14 cellular contexts compared by ENCODE assay signal in genomic region chr17:27485125-27485524, GRCh38.
"Had no signal": no experiment of that assay in that cellular context is flagged by ENCODE, and none has a peak within 500 bp of the region (broad histone marks: within the 10 kb centered on the region; RNA-seq: fewer than 3 reads in every experiment).

No MANE protein-coding gene starts in this region.

- DNase-seq: activated CD4-positive, alpha-beta T cell treated with anti-CD3 and anti-CD28 coated beads for 1 hour; activated CD4-positive, alpha-beta T cell treated with anti-CD3 and anti-CD28 coated beads, Interleukin-2, amount 50 U/mL, for 48 hours; activated naive CD4-positive, alpha-beta T cell treated with anti-CD3 and anti-CD28 coated beads for 36 hours; activated naive CD8-positive, alpha-beta T cell treated with anti-CD3 and anti-CD28 coated beads, Interleukin-2, amount 50 U/mL, for 24 hours; head of caudate nucleus; lower lobe of right lung; ovary; stimulated activated CD4-positive, alpha-beta T cell treated with anti-CD3 and anti-CD28 coated beads, Interleukin-12 subunit alpha, Interleukin-12 subunit beta, amount 100 ng/mL, for 4 hours; stimulated activated CD4-positive, alpha-beta T cell treated with anti-CD3 and anti-CD28 coated beads, Interleukin-2, amount 100 ng/mL, for 24 hours; thyroid gland; uterus had no signal

- H3K4me3 Mint-ChIP-seq: activated naive CD4-positive, alpha-beta T cell treated with anti-CD3 and anti-CD28 coated beads for 36 hours; activated naive CD8-positive, alpha-beta T cell treated with anti-CD3 and anti-CD28 coated beads, Interleukin-2, amount 50 U/mL, for 24 hours; mesothelial cell of epicardium had no signal

- H3K9me3 Mint-ChIP-seq: activated naive CD4-positive, alpha-beta T cell treated with anti-CD3 and anti-CD28 coated beads for 36 hours; activated naive CD8-positive, alpha-beta T cell treated with anti-CD3 and anti-CD28 coated beads, Interleukin-2, amount 50 U/mL, for 24 hours; activated T-helper 2 cell treated with anti-CD3 and anti-CD28 coated beads, Interferon-gamma antibody, Interleukin-2, Interleukin-4, amounts not matched to agents 10 μg/mL and 5 μg/mL and 100 μg/mL, durations not matched to agents 14 hours and 24 hours and 36 hours; mesothelial cell of epicardium had no signal

- H3K27ac Mint-ChIP-seq: activated naive CD4-positive, alpha-beta T cell treated with anti-CD3 and anti-CD28 coated beads for 36 hours; activated naive CD8-positive, alpha-beta T cell treated with anti-CD3 and anti-CD28 coated beads, Interleukin-2, amount 50 U/mL, for 24 hours; activated T-helper 2 cell treated with anti-CD3 and anti-CD28 coated beads, Interferon-gamma antibody, Interleukin-2, Interleukin-4, amounts not matched to agents 10 μg/mL and 5 μg/mL and 100 μg/mL, durations not matched to agents 14 hours and 24 hours and 36 hours had no signal

- H3K27me3 Mint-ChIP-seq: activated naive CD8-positive, alpha-beta T cell treated with anti-CD3 and anti-CD28 coated beads, Interleukin-2, amount 50 U/mL, for 24 hours had no signal

- ATAC-seq: activated naive CD8-positive, alpha-beta T cell treated with anti-CD3 and anti-CD28 coated beads, Interleukin-2, amount 50 U/mL, for 24 hours; lower lobe of right lung had no signal

- H3K4me3 ChIP-seq: ascending aorta, lower lobe of right lung, ovary, thyroid gland, uterus had no signal

- H3K9me3 ChIP-seq: ascending aorta, lower lobe of right lung, ovary, thyroid gland, uterus had no signal

- H3K27me3 ChIP-seq: ascending aorta, ovary, thyroid gland, uterus had no signal

- H3K27ac ChIP-seq: ascending aorta, lower lobe of right lung, ovary, uterus had no signal
